In the genomic region with DNA sequence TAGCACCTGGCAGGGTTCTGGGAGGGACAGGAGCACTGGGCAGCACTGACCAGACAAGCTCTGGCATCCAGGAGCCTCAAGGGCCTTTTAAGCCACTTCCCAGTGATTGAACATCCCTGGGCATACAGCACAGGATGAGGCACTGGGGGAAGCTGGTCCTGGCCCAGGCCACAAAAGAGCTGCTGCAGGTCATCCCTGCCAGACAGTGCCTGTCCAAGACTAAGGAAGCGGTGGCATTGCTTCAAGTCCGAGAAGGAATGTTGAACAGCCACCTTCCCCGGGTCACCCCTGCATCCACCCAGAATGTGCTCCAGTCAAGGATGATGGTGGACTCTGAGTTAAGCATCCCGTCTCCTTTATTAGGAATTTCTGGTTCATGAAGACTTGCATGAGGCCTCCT, we compare ENCODE assay signal across 19 cellular contexts. TPM values are rescaled to one million over a fixed set of nuclear protein-coding genes. Genes with fewer than 3 reads are reported as not detected.
DNase-seq lines count a peak whose midpoint lies in the region; ATAC-seq and TF ChIP-seq lines count a peak whose summit lies in the region.
"Had no signal": no experiment of that assay in that cellular context is flagged by ENCODE, and none has a peak within 500 bp of the region (broad histone marks: within the 10 kb centered on the region; RNA-seq: fewer than 3 reads in every experiment).

No MANE protein-coding gene starts in this region.

- H3K9me3 ChIP-seq in BLaER1 (no peaks in the 10 kb centered on the region), Caco-2 (no peaks in the 10 kb centered on the region)
- H3K9me3 ChIP-seq: heart right ventricle, mucosa of descending colon, spleen had no signal

- no peak for TF ChIP-seq CTCF in Caco-2 (IDR thresholded peaks at IDR 0.05; ENCODE audit: insufficient read depth in 1 of 2, low read depth in 1 of 2, low read length in 1 of 2, severe bottlenecking in 1 of 2, unreplicated experiment in 1 of 2)
- TF ChIP-seq CTCF in mesothelial cell of epicardium (IDR thresholded peaks at IDR 0.05; ENCODE audit: unreplicated experiment), result no peak

- H3K36me3 ChIP-seq in BLaER1, result peaks cover 67% of the 10 kb centered on the region
- H3K36me3 ChIP-seq in Caco-2 (ENCODE audit: control insufficient read depth, insufficient read depth, low read length), result peaks cover 13% of the 10 kb centered on the region

- H3K4me2 ChIP-seq in BLaER1, result peak overlapping the region; percentile 91; the same call in 1 of the 2 replicates

- intact Hi-C loops in Caco-2 (cut with micrococcal nuclease; ENCODE audit: unreplicated experiment), result no loop called here
- intact Hi-C loops in left colon (cut with DNase I, micrococcal nuclease), result no loop called here

- no TSS peak for BruUV-seq in Caco-2 (replicated peaks; lab: Mats Ljungman, UMichigan)

- peaks cover 41% of the 10 kb centered on the region for H3K36me3 Mint-ChIP-seq in Caco-2 (ENCODE audit: insufficient read depth, unreplicated experiment)
- peaks cover 37% of the 10 kb centered on the region for H3K36me3 Mint-ChIP-seq in activated CD4-positive, alpha-beta memory T cell treated with anti-CD3 and anti-CD28 coated beads, Interleukin-2, amount 10 ng/mL, durations not matched to agents 7 days and 5 days (ENCODE audit: low read depth)
- peaks cover 13% of the 10 kb centered on the region for H3K36me3 Mint-ChIP-seq in mesothelial cell of epicardium

- H3K27me3 Mint-ChIP-seq in Caco-2 (ENCODE audit: insufficient read depth, unreplicated experiment) (no peaks in the 10 kb centered on the region), mesothelial cell of epicardium (ENCODE audit: low read depth) (no peaks in the 10 kb centered on the region)
- H3K27me3 Mint-ChIP-seq in activated CD4-positive, alpha-beta memory T cell treated with anti-CD3 and anti-CD28 coated beads, Interleukin-2, amount 10 ng/mL, durations not matched to agents 7 days and 5 days, result no peaks in the 10 kb centered on the region

- POLR2A ChIA-PET in Caco-2 (lab: Charles Lee), result no interaction called here
- POLR2A ChIA-PET in activated CD4-positive, alpha-beta memory T cell treated with anti-CD3 and anti-CD28 coated beads, Interleukin-2, amount 10 ng/mL, durations not matched to agents 7 days and 5 days (lab: Charles Lee), result interaction anchor here (0.8 to 3.1 kb wide), 7 partner anchors 8 to 173 kb away, joined by 3 to 76 read pairs (median 5); partner anchors contain the start of genes KPNB1, LRRC46, MRPL10 and SP2

- H3K27ac Mint-ChIP-seq in Caco-2 (ENCODE audit: unreplicated experiment) (no peak overlapping the region), mesothelial cell of epicardium (peak overlapping the region; percentile 34)
- H3K27ac Mint-ChIP-seq in activated CD4-positive, alpha-beta memory T cell treated with anti-CD3 and anti-CD28 coated beads, Interleukin-2, amount 10 ng/mL, durations not matched to agents 7 days and 5 days, result peak overlapping the region; percentile 83

- peak in 1 of 2 experiments; percentile 40 for DNase-seq in Caco-2
- no peak for DNase-seq in activated CD4-positive, alpha-beta memory T cell treated with anti-CD3 and anti-CD28 coated beads, Interleukin-2, amount 10 ng/mL, durations not matched to agents 7 days and 5 days
- DNase-seq in mesothelial cell of epicardium (ENCODE audit: low spot score in 2 of 2, unreplicated experiment in 2 of 2), result no peak
- no peak for DNase-seq in left colon
- DNase-seq: activated CD8-positive, alpha-beta memory T cell treated with anti-CD3 and anti-CD28 coated beads, Interleukin-2, amount 50 U/mL, for 4 hours; dermis blood vessel endothelial cell; heart right ventricle; kidney; mucosa of descending colon; NCI-H146; NCI-H2227 treated with DMSO at 0.1 percent for 48 hours; spleen had no signal

- no peaks in the 10 kb centered on the region for H3K9me3 Mint-ChIP-seq in Caco-2 (ENCODE audit: unreplicated experiment)
- H3K9me3 Mint-ChIP-seq in activated CD4-positive, alpha-beta memory T cell treated with anti-CD3 and anti-CD28 coated beads, Interleukin-2, amount 10 ng/mL, durations not matched to agents 7 days and 5 days, result no peaks in the 10 kb centered on the region
- no peaks in the 10 kb centered on the region for H3K9me3 Mint-ChIP-seq in mesothelial cell of epicardium

- H4K20me1 ChIP-seq in BLaER1, result no peaks in the 10 kb centered on the region; the same call in 1 of the 2 replicates

- peak overlapping the region; percentile 81 for H3K27ac ChIP-seq in BLaER1

- no peaks in the 10 kb centered on the region for H3K27me3 ChIP-seq in BLaER1
- H3K27me3 ChIP-seq in Caco-2 (replicated peaks; ENCODE audit: control insufficient read depth, insufficient read depth, low read length), result no peaks in the 10 kb centered on the region
- H3K27me3 ChIP-seq: heart right ventricle, spleen had no signal

- H3K4me3 Mint-ChIP-seq in Caco-2 (ENCODE audit: unreplicated experiment) (peak overlapping the region; percentile 98), mesothelial cell of epicardium (peak overlapping the region; percentile 30)
- no peak overlapping the region for H3K4me3 Mint-ChIP-seq in activated CD4-positive, alpha-beta memory T cell treated with anti-CD3 and anti-CD28 coated beads, Interleukin-2, amount 10 ng/mL, durations not matched to agents 7 days and 5 days

- H3K4me1 Mint-ChIP-seq in Caco-2 (ENCODE audit: low read depth, unreplicated experiment), result peaks cover 18% of the 10 kb centered on the region
- H3K4me1 Mint-ChIP-seq in activated CD4-positive, alpha-beta memory T cell treated with anti-CD3 and anti-CD28 coated beads, Interleukin-2, amount 10 ng/mL, durations not matched to agents 7 days and 5 days, result peaks cover 28% of the 10 kb centered on the region
- peaks cover 15% of the 10 kb centered on the region for H3K4me1 Mint-ChIP-seq in mesothelial cell of epicardium

- ATAC-seq in GM18502 (IDR thresholded peaks at IDR 0.05; ENCODE audit: poor library complexity, unreplicated experiment) (no peak), GM19452 (IDR thresholded peaks at IDR 0.05; ENCODE audit: unreplicated experiment) (no peak), left colon (no peak), GM18870 (IDR thresholded peaks at IDR 0.05; ENCODE audit: unreplicated experiment) (no peak)
- ATAC-seq: esophagus mucosa, mucosa of descending colon had no signal

- H3K4me3 ChIP-seq in BLaER1, result no peak overlapping the region; the same call in 1 of the 2 replicates
- no peak overlapping the region for H3K4me3 ChIP-seq in Caco-2 (ENCODE audit: low read depth, low read length)
- H3K4me3 ChIP-seq: mucosa of descending colon had no signal

- H3K9ac ChIP-seq in BLaER1, result no peak overlapping the region

- peaks cover 26% of the 10 kb centered on the region for H3K4me1 ChIP-seq in BLaER1
- H3K4me1 ChIP-seq in Caco-2, result peaks cover 9% of the 10 kb centered on the region

- CTCF ChIA-PET in Caco-2 (lab: Charles Lee), result interaction anchor here (0.5 to 2.4 kb wide), 6 partner anchors 8 to 147 kb away, joined by 3 to 36 read pairs (median 7); partner anchors contain the start of genes CDK5RAP3, LRRC46, MRPL10 and SP2
- CTCF ChIA-PET in activated CD4-positive, alpha-beta memory T cell treated with anti-CD3 and anti-CD28 coated beads, Interleukin-2, amount 10 ng/mL, durations not matched to agents 7 days and 5 days (lab: Charles Lee), result interaction anchor here (1.2 to 2.6 kb wide), 4 partner anchors 8 to 123 kb away, joined by 3 to 13 read pairs (median 7); partner anchors contain the start of genes LRRC46, MRPL10 and SCRN2

RNA-seq across cellular contexts. Expression of gene OSBPL7, which starts 1.2 kb away (rescaled TPM):
- 46.8 and 48.3 TPM in 2 replicates for total RNA-seq in Caco-2 (2022)
- 10 to 100 TPM; 33.2 to 36.1 TPM for total RNA-seq in activated CD4-positive, alpha-beta memory T cell treated with anti-CD3 and anti-CD28 coated beads, Interleukin-2, amount 10 ng/mL, durations not matched to agents 7 days and 5 days
- 21.7 to 25.1 TPM (median 22.0 TPM) in 3 replicates for total RNA-seq in mesothelial cell of epicardium
- 10 to 100 TPM; 58.9 to 87.0 TPM for total RNA-seq in left colon

RNA-seq across cellular contexts. Expression of gene MRPL10, which starts 8.6 kb away (rescaled TPM):
- total RNA-seq in Caco-2 (2022) (159 and 162 TPM in 2 replicates), mesothelial cell of epicardium (41.0 to 46.5 TPM (median 45.6 TPM) in 3 replicates), left colon (10 to 100 TPM; 31.5 to 37.5 TPM)
- 10 to 100 TPM; 91.5 to 95.7 TPM for total RNA-seq in activated CD4-positive, alpha-beta memory T cell treated with anti-CD3 and anti-CD28 coated beads, Interleukin-2, amount 10 ng/mL, durations not matched to agents 7 days and 5 days

RNA-seq across cellular contexts. Expression of gene LRRC46, which starts 8.7 kb away (rescaled TPM):
- 1.4 and 2.3 TPM in 2 replicates for total RNA-seq in Caco-2 (2022)
- total RNA-seq in activated CD4-positive, alpha-beta memory T cell treated with anti-CD3 and anti-CD28 coated beads, Interleukin-2, amount 10 ng/mL, durations not matched to agents 7 days and 5 days, result under 1 TPM; 0.45 to 0.53 TPM
- total RNA-seq in mesothelial cell of epicardium, result 0.16 TPM in 1 of 3 replicates, not detected in the others
- under 1 TPM in 1 of 2 donors, not detected in 1; 0.42 TPM for total RNA-seq in left colon
- total RNA-seq: Daoy, dermis blood vessel endothelial cell, SK-MEL-5 had no signal

RNA-seq across cellular contexts. Expression of gene SCRN2, which starts 18.3 kb away (rescaled TPM):
- 73.6 and 80.8 TPM in 2 replicates for total RNA-seq in Caco-2 (2022)
- 10 to 100 TPM; 29.1 to 29.8 TPM for total RNA-seq in activated CD4-positive, alpha-beta memory T cell treated with anti-CD3 and anti-CD28 coated beads, Interleukin-2, amount 10 ng/mL, durations not matched to agents 7 days and 5 days
- 49.7 to 50.7 TPM (median 50.7 TPM) in 3 replicates for total RNA-seq in mesothelial cell of epicardium
- 10 to 100 TPM; 51.0 to 53.7 TPM for total RNA-seq in left colon

RNA-seq across cellular contexts. Expression of gene SP6, which starts 28.2 kb away (rescaled TPM):
- total RNA-seq in Caco-2 (2022) (20.6 and 25.0 TPM in 2 replicates), mesothelial cell of epicardium (15.9 to 17.6 TPM (median 16.0 TPM) in 3 replicates), left colon (10 to 100 TPM in 1 of 2 donors, 1 to 10 TPM in 1; 4.4 to 20.5 TPM)
- total RNA-seq in activated CD4-positive, alpha-beta memory T cell treated with anti-CD3 and anti-CD28 coated beads, Interleukin-2, amount 10 ng/mL, durations not matched to agents 7 days and 5 days, result under 1 TPM; 0.10 to 0.15 TPM
